ENCODE assay signal across 22 cellular contexts in the genomic region with DNA sequence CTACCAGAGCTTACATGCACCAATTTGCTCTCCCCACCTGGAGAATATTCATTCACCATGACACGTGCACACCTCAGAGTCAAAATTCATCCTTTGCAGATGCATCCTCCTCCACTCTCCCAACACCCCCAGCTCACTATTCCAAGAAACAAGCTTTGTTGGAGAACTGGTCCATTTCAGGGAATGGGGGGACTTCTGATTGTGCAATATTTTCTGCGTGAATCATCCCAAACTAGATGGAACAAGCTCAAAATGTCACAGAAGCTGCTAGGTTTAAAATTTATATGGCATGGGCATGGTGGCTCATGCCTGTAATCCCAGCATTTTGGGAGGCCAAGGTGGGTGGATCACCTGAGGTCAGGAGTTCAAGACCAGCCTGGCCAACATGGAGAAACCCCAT.
"Had no signal": no experiment of that assay in that cellular context is flagged by ENCODE, and none has a peak within 500 bp of the region (broad histone marks: within the 10 kb centered on the region; RNA-seq: fewer than 3 reads in every experiment).

No MANE protein-coding gene starts in this region.

- H3K4me3 Mint-ChIP-seq: activated T-cell treated with anti-CD3 and anti-CD28 coated beads, Interleukin-2, amount 50 U/mL, for 24 hours; activated T-helper 17 cell treated with anti-CD3 and anti-CD28 coated beads, Interleukin-2, amount 50 U/mL, for 72 hours; mesothelial cell of epicardium; natural killer cell; stimulated activated naive CD8-positive, alpha-beta T cell treated with anti-CD3 and anti-CD28 coated beads, Interleukin-15, Interleukin-2, amounts not matched to agents 100 ng/mL and 50 ng/mL, for 24 hours had no signal

- H3K27ac Mint-ChIP-seq: activated naive CD4-positive, alpha-beta T cell treated with anti-CD3 and anti-CD28 coated beads, Interleukin-2, amount 50 U/mL, for 72 hours; activated T-cell treated with anti-CD3 and anti-CD28 coated beads, Interleukin-2, amount 50 U/mL, for 24 hours; activated T-helper 17 cell treated with anti-CD3 and anti-CD28 coated beads, Interleukin-2, amount 50 U/mL, for 72 hours; mesothelial cell of epicardium; natural killer cell; stimulated activated naive CD8-positive, alpha-beta T cell treated with anti-CD3 and anti-CD28 coated beads, Interleukin-15, Interleukin-2, amounts not matched to agents 100 ng/mL and 50 ng/mL, for 24 hours had no signal

- ATAC-seq: activated naive CD4-positive, alpha-beta T cell treated with anti-CD3 and anti-CD28 coated beads, Interleukin-2, amount 50 U/mL, for 72 hours; activated T-helper 17 cell treated with anti-CD3 and anti-CD28 coated beads, Interleukin-2, amount 50 U/mL, for 72 hours; natural killer cell; right cardiac atrium had no signal

- H3K9me3 ChIP-seq: prostate gland, tibial nerve had no signal

- H3K36me3 Mint-ChIP-seq: mesothelial cell of epicardium, natural killer cell had no signal

- H3K36me3 ChIP-seq: ovary, prostate gland, tibial nerve had no signal

- H3K27ac ChIP-seq: coronary artery, ovary, prostate gland, tibial nerve had no signal

- DNase-seq: activated CD4-positive, alpha-beta T cell treated with anti-CD3 and anti-CD28 coated beads, Interleukin-2, amount 50 U/mL, for 4 hours; activated CD8-positive, alpha-beta memory T cell treated with anti-CD3 and anti-CD28 coated beads for 24 hours; activated CD8-positive, alpha-beta memory T cell treated with anti-CD3 and anti-CD28 coated beads, Interleukin-2, amount 50 U/mL, for 4 hours; activated T-cell treated with anti-CD3 and anti-CD28 coated beads, Interleukin-2, amount 50 U/mL, for 24 hours; aorta; cerebellar nuclear complex; erythroblast; foreskin fibroblast; natural killer cell; ovary; right cardiac atrium; stimulated activated CD4-positive, alpha-beta T cell treated with anti-CD3 and anti-CD28 coated beads, Interleukin-12 subunit alpha, Interleukin-12 subunit beta, amount 100 ng/mL, for 4 hours; stimulated activated CD4-positive, alpha-beta T cell treated with anti-CD3 and anti-CD28 coated beads, Interleukin-4, amount 100 ng/mL, for 4 hours; T-helper 1 cell; T-helper 9 cell had no signal

- H3K27me3 ChIP-seq: ovary had no signal

- H3K4me3 ChIP-seq: coronary artery, ovary, prostate gland, tibial nerve had no signal

- H3K9me3 Mint-ChIP-seq: activated naive CD4-positive, alpha-beta T cell treated with anti-CD3 and anti-CD28 coated beads, Interleukin-2, amount 50 U/mL, for 72 hours; activated T-cell treated with anti-CD3 and anti-CD28 coated beads, Interleukin-2, amount 50 U/mL, for 24 hours; activated T-helper 17 cell treated with anti-CD3 and anti-CD28 coated beads, Interleukin-2, amount 50 U/mL, for 72 hours; mesothelial cell of epicardium; natural killer cell; stimulated activated naive CD8-positive, alpha-beta T cell treated with anti-CD3 and anti-CD28 coated beads, Interleukin-15, Interleukin-2, amounts not matched to agents 100 ng/mL and 50 ng/mL, for 24 hours had no signal
